ENCODE assay signal across 8 cellular contexts in the genomic region with DNA sequence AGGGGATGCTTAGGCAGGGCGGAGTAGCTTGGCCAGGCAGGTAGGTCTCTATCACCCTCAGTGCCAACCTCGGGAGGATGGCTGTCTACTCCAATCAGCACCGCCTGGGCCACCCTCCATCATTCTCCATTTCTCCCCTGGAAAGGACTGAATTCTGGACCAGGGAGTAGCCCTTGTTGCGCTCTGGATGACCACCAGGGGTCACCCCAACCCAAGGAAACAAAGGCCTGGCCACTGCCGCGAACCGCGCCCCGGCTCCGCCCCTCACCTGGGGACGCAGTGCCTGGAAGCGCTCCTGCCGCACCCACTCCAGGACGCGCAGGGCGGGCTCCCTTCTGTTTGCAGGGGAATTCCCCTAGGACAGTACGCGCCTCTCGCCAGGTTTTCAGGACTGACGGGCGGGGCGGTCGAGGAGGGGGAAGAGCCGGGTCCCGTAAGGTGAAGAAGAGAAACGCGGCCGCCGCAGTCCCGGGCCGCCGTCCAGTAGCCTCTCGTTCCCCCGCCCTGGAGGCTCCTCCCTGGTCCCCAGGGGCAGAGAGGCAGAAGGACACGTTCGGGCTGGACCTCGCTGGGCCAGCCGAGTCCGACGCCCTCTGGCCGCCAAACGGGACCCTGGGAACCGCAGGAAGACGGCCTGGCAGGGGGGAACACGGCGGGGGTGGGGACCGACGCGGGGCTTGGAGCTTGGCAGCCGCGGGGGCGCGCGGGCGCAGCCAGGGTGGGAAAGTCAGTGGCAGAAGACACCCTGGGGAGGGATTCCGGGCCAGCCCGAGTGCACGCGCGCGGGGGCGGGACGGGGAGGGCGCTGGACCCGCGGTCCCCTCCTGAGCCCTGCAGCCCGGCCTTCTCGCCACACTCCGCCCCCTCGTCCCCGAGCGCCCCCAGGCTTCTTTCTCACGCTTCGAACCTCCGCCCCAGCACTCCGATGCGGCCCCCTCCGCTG. TPM values are rescaled to one million over a fixed set of nuclear protein-coding genes. Genes with fewer than 3 reads are reported as not detected.
DNase-seq lines count a peak whose midpoint lies in the region; ATAC-seq, FAIRE-seq and TF ChIP-seq lines count a peak whose summit lies in the region.

No MANE protein-coding gene starts in this region.

- H4K20me1 ChIP-seq in astrocyte (ENCODE audit: insufficient read depth, low read length) (no peaks in the 10 kb centered on the region), hepatocyte (ENCODE audit: insufficient read depth, poor library complexity, severe bottlenecking) (no peaks in the 10 kb centered on the region)

- H3K9me3 Mint-ChIP-seq in astrocyte (ENCODE audit: unreplicated experiment): no peaks in the 10 kb centered on the region

- no peaks in the 10 kb centered on the region for H3K36me3 Mint-ChIP-seq in astrocyte (ENCODE audit: low read depth, unreplicated experiment)

- H3K4me2 ChIP-seq in astrocyte (ENCODE audit: low read length) (peak overlapping the region; percentile 97), hepatocyte (peak overlapping the region; percentile 100)

- H3K27ac ChIP-seq in astrocyte (ENCODE audit: low read depth, low read length): no peak overlapping the region
- no peak overlapping the region for H3K27ac ChIP-seq in hepatocyte
- peak overlapping the region; percentile 67 for H3K27ac ChIP-seq in vagina

- peak overlapping the region; percentile 46 for H3K9ac ChIP-seq in astrocyte (ENCODE audit: low read length)

- no peak overlapping the region for H3K27ac Mint-ChIP-seq in astrocyte (ENCODE audit: unreplicated experiment)

- no peaks in the 10 kb centered on the region for H3K36me3 ChIP-seq in GM06990 (ENCODE audit: control insufficient read depth, insufficient read depth, low read length)
- H3K36me3 ChIP-seq in astrocyte (ENCODE audit: insufficient read depth, low read length): no peaks in the 10 kb centered on the region
- H3K36me3 ChIP-seq in hepatocyte (replicated peaks; ENCODE audit: insufficient read depth, low read depth): no peaks in the 10 kb centered on the region
- H3K36me3 ChIP-seq in vagina: no peaks in the 10 kb centered on the region

- intact Hi-C loops in vagina (cut with DNase I): loop anchor here (2.0 to 10.0 kb wide), 2 partner anchors 25 to 209 kb away; a partner anchor contains a TSS

- DNase-seq in GM06990 (ENCODE audit: extremely low read depth, insufficient read length) (peak; percentile 81), NCI-H146 (lab: John Stamatoyannopoulos, UW) (peak; percentile 81), T-helper 9 cell (peak; percentile 89), astrocyte (ENCODE audit: low read depth) (peak; percentile 10), hepatocyte (ENCODE audit: low spot score) (peak; percentile 94), renal cortical epithelial cell (ENCODE audit: low read depth) (peak; percentile 52), vagina (ENCODE audit: extremely low spot score in 2 of 2) (no peak)

- FAIRE-seq in astrocyte (lab: Jason Lieb, UNC): no peak

- no peaks in the 10 kb centered on the region for H3K9me2 ChIP-seq in hepatocyte (replicated peaks; ENCODE audit: insufficient read depth)

- TF ChIP-seq POLR2A in vagina (IDR thresholded peaks at IDR 0.05): no peak

- H3K4me1 Mint-ChIP-seq in astrocyte (ENCODE audit: low read depth, unreplicated experiment): peaks cover 2% of the 10 kb centered on the region

- H3K9me3 ChIP-seq in astrocyte (ENCODE audit: insufficient read depth, low read depth, low read length) (no peaks in the 10 kb centered on the region), hepatocyte (ENCODE audit: low read depth) (no peaks in the 10 kb centered on the region), vagina (no peaks in the 10 kb centered on the region)

- H2AFZ ChIP-seq in astrocyte (ENCODE audit: low read depth, low read length) (peak overlapping the region; percentile 92), hepatocyte (peak overlapping the region; percentile 91)

- TF ChIP-seq CTCF in GM06990 (IDR thresholded peaks at IDR 0.05; ENCODE audit: insufficient read depth, low read length, poor library complexity, severe bottlenecking): peak; percentile 90
- TF ChIP-seq CTCF in astrocyte (IDR thresholded peaks at IDR 0.05; ENCODE audit: insufficient read depth, low read depth, low read length): peak; percentile 65
- TF ChIP-seq CTCF in hepatocyte (IDR thresholded peaks at IDR 0.05; ENCODE audit: poor library complexity): peak; percentile 94
- peak; percentile 89 to 98 (median 94) for TF ChIP-seq CTCF in vagina (IDR thresholded peaks at IDR 0.05)

- peaks cover 5% of the 10 kb centered on the region for H3K4me1 ChIP-seq in astrocyte (ENCODE audit: insufficient read depth, low read length)
- H3K4me1 ChIP-seq in hepatocyte (ENCODE audit: insufficient read depth): no peaks in the 10 kb centered on the region
- H3K4me1 ChIP-seq in vagina: peaks cover 7% of the 10 kb centered on the region

- ATAC-seq in HG02623 (IDR thresholded peaks at IDR 0.05; ENCODE audit: unreplicated experiment): peak; percentile 70

- WGBS in hepatocyte (ENCODE audit: low lambda C conversion rate, missing lambda C conversion rate): 2% methylated on average over 46 of the region's 78 CpGs

- H3K4me3 Mint-ChIP-seq in astrocyte (ENCODE audit: unreplicated experiment): peak overlapping the region; percentile 68

- H3K27me3 ChIP-seq in GM06990 (replicated peaks; ENCODE audit: control insufficient read depth, insufficient read depth, low read length): peaks cover 5% of the 10 kb centered on the region
- peaks cover 31% of the 10 kb centered on the region for H3K27me3 ChIP-seq in astrocyte (ENCODE audit: insufficient read depth, low read length)
- H3K27me3 ChIP-seq in hepatocyte: peaks cover 51% of the 10 kb centered on the region
- no peaks in the 10 kb centered on the region for H3K27me3 ChIP-seq in vagina

- H3K4me3 ChIP-seq in GM06990 (replicated peaks; ENCODE audit: low read depth, low read length): peak overlapping the region; percentile 55
- peak overlapping the region; percentile 63 for H3K4me3 ChIP-seq in astrocyte (ENCODE audit: insufficient read depth, low read depth, low read length)
- peak overlapping the region; percentile 30 for H3K4me3 ChIP-seq in hepatocyte
- H3K4me3 ChIP-seq in vagina: peak overlapping the region; percentile 59 to 76

- H3K79me2 ChIP-seq in astrocyte (ENCODE audit: insufficient read depth, low read length) (no peaks in the 10 kb centered on the region), hepatocyte (no peaks in the 10 kb centered on the region)

- H3K27me3 Mint-ChIP-seq in astrocyte (ENCODE audit: low read depth, unreplicated experiment): peaks cover 80% of the 10 kb centered on the region

RNA-seq across cellular contexts. Expression of a gene that starts 7.1 kb away (rescaled TPM):
- total RNA-seq in astrocyte (0.31 and 0.89 TPM in 2 replicates), hepatocyte (0.57 and 1.0 TPM in 2 replicates), renal cortical epithelial cell (0.15 and 0.35 TPM in 2 replicates), vagina (0.98 TPM)
- 0.55 and 1.1 TPM in 2 replicates for polyA plus RNA-seq in hepatocyte

RNA-seq across cellular contexts. Expression of a gene that starts 30.9 kb away (rescaled TPM):
- total RNA-seq in astrocyte (0.18 and 0.29 TPM in 2 replicates), hepatocyte (1.1 and 1.3 TPM in 2 replicates), renal cortical epithelial cell (0.35 and 1.2 TPM in 2 replicates), vagina (0.49 TPM)
- polyA plus RNA-seq in hepatocyte: 0.92 and 1.2 TPM in 2 replicates

RNA-seq across cellular contexts. Expression of a gene that starts 58.8 kb away (rescaled TPM):
- not detected in 2 replicates for total RNA-seq in astrocyte
- total RNA-seq in hepatocyte: 0.03 TPM in 1 of 2 replicates, not detected in the other
- not detected in 2 replicates for polyA plus RNA-seq in hepatocyte
- not detected in 2 replicates for total RNA-seq in renal cortical epithelial cell
- total RNA-seq in vagina: not detected

Comparison
In these comparisons a context has a peak if more than half of its experiments do, and no peak if none do; other contexts are left out.
1. DNase-seq: peak in GM06990 (single experiment), NCI-H146 (single experiment), T-helper 9 cell (single experiment), astrocyte (single experiment), hepatocyte (single experiment) and renal cortical epithelial cell (single experiment); none in vagina (0 of 2).
2. Peak in every context shown above with its lines, with median percentiles within 50 percentile points of each other: H3K4me3 ChIP-seq and CTCF ChIP-seq.